ENCODE assay signal across 1 cellular context in genomic region chr19:58511353-58512208, GRCh38.
TF ChIP-seq lines count a peak whose summit lies in the region.

Gene SLC27A5 (minus strand): TSS chr19:58511992. CDS start chr19:58511955, 37 bp downstream.

TF ChIP-seq in SK-N-SH treated with all-trans-retinoic acid at 6 μM for 48 hours, 23 proteins besides CTCF, POLR2A, EP300 and RAD21 (continued from another document):
- TF ChIP-seq POU6F1 (CRISPR knock-in tag; IDR thresholded peaks at IDR 0.05; ENCODE audit: borderline replicate concordance, low read depth) (no peak), ZFP3 (CRISPR knock-in tag; IDR thresholded peaks at IDR 0.05) (no peak), RARB (CRISPR knock-in tag; IDR thresholded peaks at IDR 0.05) (no peak), BACH2 (CRISPR knock-in tag; IDR thresholded peaks at IDR 0.05; ENCODE audit: borderline replicate concordance) (no peak)
